Comparison of ENCODE assay signal across 10 cellular contexts in the genomic region with DNA sequence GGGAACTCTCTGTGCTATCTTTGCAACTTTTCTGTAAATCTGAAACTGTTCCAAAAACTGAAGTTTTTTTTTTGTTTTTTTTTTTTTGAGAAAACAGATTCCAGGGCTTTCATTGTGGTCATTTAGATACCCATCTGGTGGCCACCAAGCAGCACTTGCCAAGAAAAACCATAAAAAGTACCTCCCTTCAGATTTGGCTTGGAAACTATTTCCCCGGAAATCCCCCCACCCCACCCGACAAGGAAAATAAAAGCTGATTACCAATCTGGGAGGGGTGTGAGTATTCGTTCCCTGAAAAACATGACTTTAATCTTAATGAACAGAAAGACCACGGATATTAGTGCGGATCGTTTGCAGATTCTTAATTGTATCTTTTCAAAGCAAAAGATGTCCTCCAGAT. TPM values are rescaled to one million over a fixed set of nuclear protein-coding genes. Genes with fewer than 3 reads are reported as not detected.
DNase-seq lines count a peak whose midpoint lies in the region; ATAC-seq and TF ChIP-seq lines count a peak whose summit lies in the region.
"Had no signal": no experiment of that assay in that cellular context is flagged by ENCODE, and none has a peak within 500 bp of the region (broad histone marks: within the 10 kb centered on the region; RNA-seq: fewer than 3 reads in every experiment).

No MANE protein-coding gene starts in this region.

- H3K27ac ChIP-seq in CD8-positive, alpha-beta T cell (ENCODE audit: low read depth, low read length): peak overlapping the region; percentile 76
- H3K27ac ChIP-seq in MM.1S (ENCODE audit: low read length): peak overlapping the region; percentile 80
- H3K27ac ChIP-seq in endodermal cell (ENCODE audit: low read depth, low read length): no peak overlapping the region
- H3K27ac ChIP-seq: neural progenitor cell had no signal

- intact Hi-C loops in CD8-positive, alpha-beta T cell (cut with DNase I, micrococcal nuclease): loop anchor here (5.0 kb wide), 4 partner anchors 118 to 608 kb away; a partner anchor contains a TSS

- H2AFZ ChIP-seq in MM.1S (ENCODE audit: low read length): no peak overlapping the region
- H2AFZ ChIP-seq: neural progenitor cell had no signal

- peaks cover 62% of the 10 kb centered on the region for H3K79me2 ChIP-seq in MM.1S (ENCODE audit: low read length)

- DNase-seq in CD8-positive, alpha-beta T cell: no peak
- DNase-seq in MM.1S: no peak
- no peak for DNase-seq in chondrocyte (ENCODE audit: low spot score)
- DNase-seq in natural killer cell treated with Interleukin-12 subunit alpha and Interleukin-12 subunit beta and Interleukin-15 and Interleukin-18, amount 100 ng/mL, for 72 hours (ENCODE audit: low spot score): no peak
- DNase-seq in endodermal cell: no peak
- no peak for DNase-seq in T-helper 9 cell
- DNase-seq in SW480 (ENCODE audit: low spot score): no peak
- DNase-seq: DMS79 treated with DMSO at 0.1 percent for 48 hours had no signal

- H3K27me3 ChIP-seq in CD8-positive, alpha-beta T cell (ENCODE audit: insufficient read depth, low read length): no peaks in the 10 kb centered on the region
- H3K27me3 ChIP-seq in MM.1S (replicated peaks; ENCODE audit: insufficient read depth, low read length) (no peaks in the 10 kb centered on the region), endodermal cell (ENCODE audit: control insufficient read depth, insufficient read depth, low read length, poor library complexity, severe bottlenecking) (peaks cover 26% of the 10 kb centered on the region)

- peaks cover 66% of the 10 kb centered on the region for H3K4me1 Mint-ChIP-seq in CD8-positive, alpha-beta T cell (ENCODE audit: low read depth)
- H3K4me1 Mint-ChIP-seq in chondrocyte (ENCODE audit: low read depth) (peaks cover 28% of the 10 kb centered on the region), endodermal cell (peaks cover 18% of the 10 kb centered on the region)
- peaks cover 67 to 75% of the 10 kb centered on the region in 2 donors for H3K4me1 Mint-ChIP-seq in natural killer cell treated with Interleukin-12 subunit alpha and Interleukin-12 subunit beta and Interleukin-15 and Interleukin-18, amount 100 ng/mL, for 72 hours (ENCODE audit: low read depth in 2 of 2)

- CTCF ChIA-PET in CD8-positive, alpha-beta T cell (lab: Charles Lee): interaction anchor here (1.2 to 3.0 kb wide), 3 partner anchors 40 to 55 kb away, joined by 3 to 14 read pairs (median 10); no protein-coding TSS in a partner anchor

- peaks cover 19% of the 10 kb centered on the region for H3F3A ChIP-seq in MM.1S (ENCODE audit: insufficient read depth, low read length)

- H3K9ac ChIP-seq in MM.1S (ENCODE audit: low read length): peak overlapping the region; percentile 95
- no peak overlapping the region for H3K9ac ChIP-seq in endodermal cell (ENCODE audit: extremely low read depth, low read length, poor library complexity, severe bottlenecking)
- H3K9ac ChIP-seq: neural progenitor cell had no signal

- ATAC-seq in CD8-positive, alpha-beta T cell: no peak
- no peak for ATAC-seq in natural killer cell treated with Interleukin-12 subunit alpha and Interleukin-12 subunit beta and Interleukin-15 and Interleukin-18, amount 100 ng/mL, for 72 hours
- ATAC-seq in GM19324 (IDR thresholded peaks at IDR 0.05; ENCODE audit: low FRiP score, unreplicated experiment): no peak

- H3K4me3 Mint-ChIP-seq in CD8-positive, alpha-beta T cell: peak overlapping the region; percentile 97
- H3K4me3 Mint-ChIP-seq in chondrocyte (ENCODE audit: unreplicated experiment) (no peak overlapping the region), endodermal cell (no peak overlapping the region)
- H3K4me3 Mint-ChIP-seq in natural killer cell treated with Interleukin-12 subunit alpha and Interleukin-12 subunit beta and Interleukin-15 and Interleukin-18, amount 100 ng/mL, for 72 hours: peak overlapping the region; percentile 98

- H3K27ac Mint-ChIP-seq in CD8-positive, alpha-beta T cell: peak overlapping the region; percentile 99
- H3K27ac Mint-ChIP-seq in chondrocyte (ENCODE audit: unreplicated experiment): peak overlapping the region; percentile 63
- peak overlapping the region; percentile 92 to 95 for H3K27ac Mint-ChIP-seq in natural killer cell treated with Interleukin-12 subunit alpha and Interleukin-12 subunit beta and Interleukin-15 and Interleukin-18, amount 100 ng/mL, for 72 hours
- no peak overlapping the region for H3K27ac Mint-ChIP-seq in endodermal cell
- H3K27ac Mint-ChIP-seq: neural progenitor cell had no signal

- POLR2A ChIA-PET in CD8-positive, alpha-beta T cell (lab: Charles Lee): interaction anchor here (0.6 to 1.8 kb wide), 7 partner anchors 9 to 1434 kb away, joined by 3 to 5 read pairs (median 3); no protein-coding TSS in a partner anchor

- H3K36me3 Mint-ChIP-seq in CD8-positive, alpha-beta T cell: peaks cover 45% of the 10 kb centered on the region
- H3K36me3 Mint-ChIP-seq in chondrocyte (ENCODE audit: low read depth) (peaks cover 2% of the 10 kb centered on the region), endodermal cell (ENCODE audit: low read depth) (no peaks in the 10 kb centered on the region)
- peaks cover 10% of the 10 kb centered on the region for H3K36me3 Mint-ChIP-seq in natural killer cell treated with Interleukin-12 subunit alpha and Interleukin-12 subunit beta and Interleukin-15 and Interleukin-18, amount 100 ng/mL, for 72 hours
- H3K36me3 Mint-ChIP-seq: neural progenitor cell had no signal

- H3K4me3 ChIP-seq in CD8-positive, alpha-beta T cell (ENCODE audit: low read depth, low read length): peak overlapping the region; percentile 57
- peak overlapping the region; percentile 86 for H3K4me3 ChIP-seq in MM.1S (ENCODE audit: low read length)
- H3K4me3 ChIP-seq in endodermal cell (ENCODE audit: low read length): no peak overlapping the region
- H3K4me3 ChIP-seq: neural progenitor cell had no signal

- H3K4me1 ChIP-seq in CD8-positive, alpha-beta T cell (ENCODE audit: insufficient read depth, low read length): peaks cover 60% of the 10 kb centered on the region
- H3K4me1 ChIP-seq in MM.1S (ENCODE audit: low read length) (peaks cover 15% of the 10 kb centered on the region; the same call in 1 of the 2 replicates), endodermal cell (ENCODE audit: control insufficient read depth, insufficient read depth, low read length) (peaks cover 6% of the 10 kb centered on the region)

- H3K4me2 ChIP-seq in MM.1S (ENCODE audit: low read depth, low read length): peak overlapping the region; percentile 97

- no peaks in the 10 kb centered on the region for H3K9me3 Mint-ChIP-seq in CD8-positive, alpha-beta T cell
- H3K9me3 Mint-ChIP-seq in chondrocyte (ENCODE audit: low read depth): peaks cover 8% of the 10 kb centered on the region
- peaks cover 4% of the 10 kb centered on the region for H3K9me3 Mint-ChIP-seq in natural killer cell treated with Interleukin-12 subunit alpha and Interleukin-12 subunit beta and Interleukin-15 and Interleukin-18, amount 100 ng/mL, for 72 hours
- peaks cover 9% of the 10 kb centered on the region for H3K9me3 Mint-ChIP-seq in endodermal cell

- H3K9me2 ChIP-seq in MM.1S (replicated peaks; ENCODE audit: insufficient read depth, low read length): no peaks in the 10 kb centered on the region

- no peaks in the 10 kb centered on the region for H3K27me3 Mint-ChIP-seq in CD8-positive, alpha-beta T cell (ENCODE audit: low read depth)
- H3K27me3 Mint-ChIP-seq in chondrocyte (ENCODE audit: low read depth): peaks cover 3% of the 10 kb centered on the region
- H3K27me3 Mint-ChIP-seq in natural killer cell treated with Interleukin-12 subunit alpha and Interleukin-12 subunit beta and Interleukin-15 and Interleukin-18, amount 100 ng/mL, for 72 hours: peaks cover 0 to 6% of the 10 kb centered on the region in 2 donors
- H3K27me3 Mint-ChIP-seq in endodermal cell (ENCODE audit: insufficient read depth): peaks cover 38% of the 10 kb centered on the region

- TF ChIP-seq CTCF in CD8-positive, alpha-beta T cell (IDR thresholded peaks at IDR 0.05): no peak
- TF ChIP-seq CTCF in MM.1S (IDR thresholded peaks at IDR 0.05; ENCODE audit: low read length) (no peak), chondrocyte (IDR thresholded peaks at IDR 0.05) (no peak), endodermal cell (conservative IDR thresholded peaks at IDR 0.05) (no peak)

- H3K36me3 ChIP-seq in CD8-positive, alpha-beta T cell (ENCODE audit: insufficient read depth, low read length): no peaks in the 10 kb centered on the region
- H3K36me3 ChIP-seq in MM.1S (replicated peaks; ENCODE audit: insufficient read depth, low read length) (no peaks in the 10 kb centered on the region), endodermal cell (ENCODE audit: control insufficient read depth, insufficient read depth, low read length) (no peaks in the 10 kb centered on the region)
- H3K36me3 ChIP-seq: neural progenitor cell had no signal

- 95 to 98% methylated on average over 4 to 6 of the region's 6 CpGs for WGBS in endodermal cell (ENCODE audit: insufficient coverage in 1 of 2, insufficient read length in 1 of 2), 2 experiments

- H4K20me1 ChIP-seq in MM.1S (ENCODE audit: insufficient read depth, low read length): peaks cover 6% of the 10 kb centered on the region; the same call in 1 of the 2 replicates

- no peaks in the 10 kb centered on the region for H3K9me3 ChIP-seq in CD8-positive, alpha-beta T cell (ENCODE audit: low read length)
- H3K9me3 ChIP-seq in MM.1S (replicated peaks; ENCODE audit: insufficient read depth, low read length): no peaks in the 10 kb centered on the region
- no peaks in the 10 kb centered on the region for H3K9me3 ChIP-seq in endodermal cell (ENCODE audit: control insufficient read depth, low read length)

RNA-seq across cellular contexts. Expression of a gene that starts 1.9 kb away (rescaled TPM):
- total RNA-seq in CD8-positive, alpha-beta T cell: 10 to 100 TPM; 32.6 to 34.9 TPM
- total RNA-seq in chondrocyte: 2.0 to 2.6 TPM (median 2.2 TPM) in 3 replicates
- total RNA-seq in natural killer cell treated with Interleukin-12 subunit alpha and Interleukin-12 subunit beta and Interleukin-15 and Interleukin-18, amount 100 ng/mL, for 72 hours: 10 to 100 TPM; 83.3 to 97.1 TPM
- 1 to 10 TPM; 1.5 to 2.1 TPM for total RNA-seq in endodermal cell
- polyA plus RNA-seq in endodermal cell (2013, experiment 1 of 2): 1.2 TPM
- polyA plus RNA-seq in endodermal cell (2013, experiment 2 of 2): 0.87 TPM

Comparison
In these comparisons a context has a peak if more than half of its experiments do, and no peak if none do; other contexts are left out.
1. H3K4me3 Mint-ChIP-seq: peak in CD8-positive, alpha-beta T cell (single experiment) and natural killer cell treated with Interleukin-12 subunit alpha and Interleukin-12 subunit beta and Interleukin-15 and Interleukin-18, amount 100 ng/mL, for 72 hours (single experiment); none in chondrocyte (single experiment) and endodermal cell (single experiment).